ENCODE assay signal across 25 cellular contexts in the genomic region with DNA sequence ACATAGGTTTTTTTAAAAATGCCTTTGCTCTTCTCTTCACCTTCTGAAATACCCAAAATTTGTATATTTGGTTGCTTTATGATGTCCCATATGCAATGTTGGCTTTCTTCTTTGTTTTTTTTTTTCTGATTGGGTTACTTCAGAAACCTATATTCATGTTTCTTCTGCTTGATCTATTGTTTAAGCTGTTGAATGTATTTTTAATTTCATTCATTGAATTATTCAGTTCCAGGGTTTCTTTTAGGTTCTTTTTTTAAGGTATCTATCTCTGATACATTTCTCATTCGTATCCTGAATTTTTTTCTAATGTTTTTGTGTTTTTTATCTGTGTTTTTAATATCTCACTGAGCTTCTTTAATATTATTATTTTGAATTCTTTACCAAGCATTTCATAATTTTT.
"Had no signal": no experiment of that assay in that cellular context is flagged by ENCODE, and none has a peak within 500 bp of the region (broad histone marks: within the 10 kb centered on the region; RNA-seq: fewer than 3 reads in every experiment).

No MANE protein-coding gene starts in this region.

- H3K4me1 ChIP-seq: parathyroid adenoma, psoas muscle, right lobe of liver, sigmoid colon, stomach, thyroid gland, transverse colon, upper lobe of right lung, uterus had no signal

- H3K79me2 ChIP-seq: parathyroid adenoma had no signal

- FAIRE-seq: small intestine had no signal

- H3K27ac ChIP-seq: neutrophil, parathyroid adenoma, psoas muscle, right lobe of liver, sigmoid colon, stomach, thoracic aorta, thyroid gland, transverse colon, upper lobe of right lung, uterus had no signal

- H3K36me3 ChIP-seq: neutrophil, right lobe of liver, sigmoid colon, stomach, thoracic aorta, thyroid gland, transverse colon, upper lobe of right lung, uterus had no signal

- DNase-seq: naive thymus-derived CD8-positive, alpha-beta T cell; nephron progenitor cell; nucleus accumbens; posterior cingulate gyrus; psoas muscle; right cardiac atrium; right lobe of liver; sigmoid colon; small intestine; stimulated activated CD4-positive, alpha-beta T cell treated with anti-CD3 and anti-CD28 coated beads, Interleukin-15, amount 100 ng/mL, for 24 hours; stimulated activated CD4-positive, alpha-beta T cell treated with anti-CD3 and anti-CD28 coated beads, Interleukin-2, amount 100 ng/mL, for 24 hours; stimulated activated CD4-positive, alpha-beta T cell treated with anti-CD3 and anti-CD28 coated beads, Interleukin-2, amount 100 ng/mL, for 48 hours; stimulated activated CD4-positive, alpha-beta T cell treated with anti-CD3 and anti-CD28 coated beads, Interleukin-4, amount 100 ng/mL, for 24 hours; stimulated activated naive B cell treated with anti-CD40 and anti-IgM and Interleukin-4, amounts not matched to agents 10 μg/mL and 1 μg/mL and 100 μg/mL, for 72 hours; stimulated activated naive CD4-positive, alpha-beta T cell treated with Interleukin-2 at 50 U/mL for 16 hours; stomach; thyroid gland; transverse colon; upper lobe of right lung; uterus had no signal

- ATAC-seq: naive thymus-derived CD8-positive, alpha-beta T cell; natural killer cell treated with Interleukin-12 subunit alpha and Interleukin-12 subunit beta and Interleukin-15 and Interleukin-18, amount 100 ng/mL, for 72 hours; psoas muscle; right cardiac atrium; right lobe of liver; stimulated activated effector memory CD8-positive, alpha-beta T cell treated with anti-CD3 and anti-CD28 coated beads, Interleukin-12 subunit alpha, Interleukin-12 subunit beta, amount 100 ng/mL, for 72 hours; stimulated activated naive B cell treated with anti-CD40 and anti-IgM and Interleukin-4, amounts not matched to agents 10 μg/mL and 1 μg/mL and 100 μg/mL, for 72 hours had no signal

- H3K27me3 ChIP-seq: neutrophil, right lobe of liver, sigmoid colon, stomach, thyroid gland, transverse colon, upper lobe of right lung, uterus had no signal

- H3K9ac ChIP-seq: parathyroid adenoma had no signal

- H2AFZ ChIP-seq: parathyroid adenoma had no signal

- H3K4me3 ChIP-seq: psoas muscle, right lobe of liver, sigmoid colon, stomach, thoracic aorta, thyroid gland, transverse colon, upper lobe of right lung, uterus had no signal

- H3K9me3 ChIP-seq: neutrophil, right lobe of liver, thyroid gland, uterus had no signal
